8 cellular contexts compared by ENCODE assay signal in the genomic region with DNA sequence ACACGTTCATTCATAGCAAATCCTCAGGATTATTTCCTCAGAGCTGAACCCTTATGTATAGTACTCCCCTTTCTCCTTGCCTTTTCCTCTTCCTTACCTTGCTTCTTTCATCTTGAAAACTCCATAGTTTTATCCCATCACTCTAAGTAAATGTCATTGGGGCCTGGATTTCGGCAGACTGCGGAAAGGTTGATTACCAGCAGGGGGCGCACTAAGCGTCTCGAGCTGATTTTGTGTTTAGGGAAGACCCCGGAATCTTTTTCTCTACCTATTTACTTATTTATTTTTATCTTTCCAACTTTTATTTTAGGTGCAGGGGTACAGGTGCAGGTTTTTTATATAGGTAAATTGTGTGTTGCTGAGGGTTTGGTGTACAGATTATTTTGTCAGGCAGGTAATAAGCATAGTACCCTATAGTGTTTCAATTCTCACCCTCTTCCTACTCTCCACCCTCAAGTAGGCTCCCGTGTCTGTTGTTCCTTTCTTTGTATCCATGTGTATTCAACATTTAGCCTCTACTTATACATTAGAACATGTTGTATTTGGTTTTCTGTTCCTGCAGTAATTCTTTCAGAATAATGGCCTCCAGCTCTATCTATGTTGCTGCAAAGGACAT. TPM values are rescaled to one million over a fixed set of nuclear protein-coding genes. Genes with fewer than 3 reads are reported as not detected.
A peak's percentile ranks its signal among the peaks of the same experiment; 100 is the strongest.
DNase-seq lines count a peak whose midpoint lies in the region; ATAC-seq and TF ChIP-seq lines count a peak whose summit lies in the region.

No MANE protein-coding gene starts in this region.

- ATAC-seq in GM19455 (IDR thresholded peaks at IDR 0.05; ENCODE audit: unreplicated experiment) = no peak

- H3K9me3 ChIP-seq in Peyer's patch (no peaks in the 10 kb centered on the region), liver (ENCODE audit: control insufficient read depth in 4 of 4, low read length in 3 of 4) (no peaks in the 10 kb centered on the region), transverse colon (no peaks in the 10 kb centered on the region)

- POLR2A ChIA-PET in AG04449 (lab: Yijun Ruan, JAX) = no interaction called here

- intact Hi-C loops in transverse colon (cut with DNase I; ENCODE audit: low total_unique reads) = loop anchor here (5.0 kb wide), 1 partner anchor 83 kb away; a partner anchor contains a TSS

- no peak overlapping the region for H3K4me3 ChIP-seq in AG04449 (ENCODE audit: low read depth, low read length)
- H3K4me3 ChIP-seq in GM12875 (ENCODE audit: low read depth, low read length) = no peak overlapping the region
- no peak overlapping the region for H3K4me3 ChIP-seq in Peyer's patch
- no peak overlapping the region for H3K4me3 ChIP-seq in brain microvascular endothelial cell (ENCODE audit: low read depth, low read length)
- H3K4me3 ChIP-seq in liver (ENCODE audit: low read depth in 1 of 3, low read length in 3 of 3) = no peak overlapping the region
- H3K4me3 ChIP-seq in transverse colon = no peak overlapping the region

- DNase-seq in AG04449 (ENCODE audit: low read depth, low spot score) (no peak), Peyer's patch (peak; percentile 29 to 76 (median 59)), brain microvascular endothelial cell (peak; percentile 17), transverse colon (peak; percentile 59), DMS153 (lab: John Stamatoyannopoulos, UW) (no peak)

- CTCF ChIA-PET in AG04449 (lab: Yijun Ruan, JAX) = interaction anchor here (0.6 to 8.3 kb wide), 33 partner anchors 8 to 1680 kb away, joined by 3 to 99 read pairs (median 6); a partner anchor contains a TSS

- TF ChIP-seq RAD21 in liver (IDR thresholded peaks at IDR 0.05) = peak; percentile 61 to 69

- TF ChIP-seq POLR2A in Peyer's patch (IDR thresholded peaks at IDR 0.05) (no peak), transverse colon (IDR thresholded peaks at IDR 0.05) (no peak)

- 27% methylated on average over 8 of the region's 8 CpGs for WGBS in liver
- 18 to 21% methylated on average over 8 of the region's 8 CpGs for WGBS in transverse colon (ENCODE audit: low coverage in 1 of 2), 2 donors

- H3K4me1 ChIP-seq in Peyer's patch = no peaks in the 10 kb centered on the region
- H3K4me1 ChIP-seq in liver (ENCODE audit: control insufficient read depth in 4 of 4, insufficient read depth in 4 of 4, low read length in 3 of 4) = peaks cover 0 to 6% (median 2%) of the 10 kb centered on the region in 4 donors
- H3K4me1 ChIP-seq in transverse colon = no peaks in the 10 kb centered on the region

- peak; percentile 59 for TF ChIP-seq CTCF in AG04449 (IDR thresholded peaks at IDR 0.05; ENCODE audit: insufficient read depth, low read length, missing control alignments)
- TF ChIP-seq CTCF in GM12875 (IDR thresholded peaks at IDR 0.05; ENCODE audit: borderline replicate concordance, insufficient read depth, low read depth, low read length) = peak; percentile 68
- TF ChIP-seq CTCF in Peyer's patch (IDR thresholded peaks at IDR 0.05) = peak in 5 of 6 experiments; percentile 57 to 70 (median 66)
- TF ChIP-seq CTCF in brain microvascular endothelial cell (IDR thresholded peaks at IDR 0.05; ENCODE audit: low read depth, low read length, missing control alignments) = peak; percentile 93
- peak; percentile 72 for TF ChIP-seq CTCF in liver (IDR thresholded peaks at IDR 0.05; ENCODE audit: low read depth, low read length, missing input control)
- TF ChIP-seq CTCF in transverse colon (IDR thresholded peaks at IDR 0.05) = peak; percentile 71 to 90 (median 84)

- H3K27me3 ChIP-seq in Peyer's patch (no peaks in the 10 kb centered on the region), brain microvascular endothelial cell (replicated peaks) (no peaks in the 10 kb centered on the region), liver (ENCODE audit: control insufficient read depth in 4 of 4, insufficient read depth in 4 of 4, low read length in 3 of 4) (no peaks in the 10 kb centered on the region), transverse colon (no peaks in the 10 kb centered on the region)

- no peak overlapping the region for H3K9ac ChIP-seq in liver (ENCODE audit: low read depth in 1 of 2, low read length in 2 of 2)

- H3K27ac ChIP-seq in Peyer's patch (no peak overlapping the region), brain microvascular endothelial cell (no peak overlapping the region), liver (ENCODE audit: low read depth in 1 of 2, low read length in 2 of 2) (no peak overlapping the region), transverse colon (no peak overlapping the region)

- H3K36me3 ChIP-seq in Peyer's patch (peaks cover 0 to 51% (median 0%) of the 10 kb centered on the region in 3 donors), brain microvascular endothelial cell (replicated peaks) (no peaks in the 10 kb centered on the region), liver (ENCODE audit: control insufficient read depth in 4 of 4, insufficient read depth in 3 of 4, low read depth in 1 of 4, low read length in 3 of 4) (peaks cover 6 to 43% (median 30%) of the 10 kb centered on the region in 4 donors), transverse colon (no peaks in the 10 kb centered on the region)

- in situ Hi-C loops in brain microvascular endothelial cell (cut with HindIII; ENCODE audit: low pct_ligation_motif_present, low sequenced_read_pairs) = no loop called here
- in situ Hi-C loops in transverse colon (cut with MboI; ENCODE audit: low pct_ligation_motif_present in 1 of 4, low pct_unique_long_range_greater_than_20kb in 1 of 4, low sequenced_read_pairs in 3 of 4) = loop anchor here in 3 of 4 donors (10.0 to 25.0 kb wide), 3 partner anchors 88 to 488 kb away; a partner anchor contains a TSS

- no peak for TF ChIP-seq EP300 in transverse colon (IDR thresholded peaks at IDR 0.05; ENCODE audit: low read depth)

TF ChIP-seq in liver, 16 proteins besides CTCF, POLR2A, EP300 and RAD21 (continues in another document):
- no peak for TF ChIP-seq TAF1 (conservative IDR thresholded peaks at IDR 0.05)
- TF ChIP-seq HNF4G (IDR thresholded peaks at IDR 0.05) = no peak
- TF ChIP-seq FOXA2 (IDR thresholded peaks at IDR 0.05) = no peak
- TF ChIP-seq NR2F2 (IDR thresholded peaks at IDR 0.05) = no peak
- no peak for TF ChIP-seq FOXA1 (IDR thresholded peaks at IDR 0.05)
- TF ChIP-seq SP1 (IDR thresholded peaks at IDR 0.05) = no peak
- TF ChIP-seq RXRA (IDR thresholded peaks at IDR 0.05) = no peak
- no peak for TF ChIP-seq HNF4A (conservative IDR thresholded peaks at IDR 0.05)
- TF ChIP-seq, protein P1, sequence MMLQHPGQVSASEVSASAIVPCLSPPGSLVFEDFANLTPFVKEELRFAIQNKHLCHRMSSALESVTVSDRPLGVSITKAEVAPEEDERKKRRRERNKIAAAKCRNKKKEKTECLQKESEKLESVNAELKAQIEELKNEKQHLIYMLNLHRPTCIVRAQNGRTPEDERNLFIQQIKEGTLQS (IDR thresholded peaks at IDR 0.05) = no peak
- TF ChIP-seq, protein P2, sequence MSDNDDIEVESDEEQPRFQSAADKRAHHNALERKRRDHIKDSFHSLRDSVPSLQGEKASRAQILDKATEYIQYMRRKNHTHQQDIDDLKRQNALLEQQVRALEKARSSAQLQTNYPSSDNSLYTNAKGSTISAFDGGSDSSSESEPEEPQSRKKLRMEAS (IDR thresholded peaks at IDR 0.05) = no peak
- no peak for TF ChIP-seq GABPA (IDR thresholded peaks at IDR 0.05 in 1 of 2, conservative IDR thresholded peaks at IDR 0.05 in 1 of 2)
- no peak for TF ChIP-seq JUND (IDR thresholded peaks at IDR 0.05)
- TF ChIP-seq, protein P3, sequence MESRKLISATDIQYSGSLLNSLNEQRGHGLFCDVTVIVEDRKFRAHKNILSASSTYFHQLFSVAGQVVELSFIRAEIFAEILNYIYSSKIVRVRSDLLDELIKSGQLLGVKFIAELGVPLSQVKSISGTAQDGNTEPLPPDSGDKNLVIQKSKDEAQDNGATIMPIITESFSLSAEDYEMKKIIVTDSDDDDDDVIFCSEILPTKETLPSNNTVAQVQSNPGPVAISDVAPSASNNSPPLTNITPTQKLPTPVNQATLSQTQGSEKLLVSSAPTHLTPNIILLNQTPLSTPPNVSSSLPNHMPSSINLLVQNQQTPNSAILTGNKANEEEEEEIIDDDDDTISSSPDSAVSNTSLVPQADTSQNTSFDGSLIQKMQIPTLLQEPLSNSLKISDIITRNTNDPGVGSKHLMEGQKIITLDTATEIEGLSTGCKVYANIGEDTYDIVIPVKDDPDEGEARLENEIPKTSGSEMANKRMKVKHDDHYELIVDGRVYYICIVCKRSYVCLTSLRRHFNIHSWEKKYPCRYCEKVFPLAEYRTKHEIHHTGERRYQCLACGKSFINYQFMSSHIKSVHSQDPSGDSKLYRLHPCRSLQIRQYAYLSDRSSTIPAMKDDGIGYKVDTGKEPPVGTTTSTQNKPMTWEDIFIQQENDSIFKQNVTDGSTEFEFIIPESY (IDR thresholded peaks at IDR 0.05) = no peak
- no peak for TF ChIP-seq EGR1 (IDR thresholded peaks at IDR 0.05; ENCODE audit: low read depth in 2 of 2)

RNA-seq across cellular contexts. Expression of a gene that starts 11.4 kb away (rescaled TPM):
- total RNA-seq in Peyer's patch (1 to 10 TPM; 3.3 to 7.8 (median 5.8) TPM), liver (10 to 100 TPM; 14.9 to 28.2 TPM), transverse colon (10 to 100 TPM in 3 of 4 donors, 1 to 10 TPM in 1; 10.0 to 28.8 (median 16.6) TPM)
- polyA plus RNA-seq in liver = 10 to 100 TPM in 1 of 2 donors, 1 to 10 TPM in 1; 9.8 to 71.3 TPM

RNA-seq across cellular contexts. Expression of a gene that starts 27.2 kb away (rescaled TPM):
- total RNA-seq in Peyer's patch = 10 to 100 TPM; 47.9 to 96.0 (median 91.1) TPM
- total RNA-seq in liver = 10 to 100 TPM; 24.9 to 96.1 TPM
- polyA plus RNA-seq in liver = 10 to 100 TPM; 65.4 to 77.5 TPM
- total RNA-seq in transverse colon = 100 to 1,000 TPM in 1 of 4 donors, 10 to 100 TPM in 3; 28.4 to 199 (median 41.7) TPM

Comparison
In these comparisons a context has a peak if more than half of its experiments do, and no peak if none do; other contexts are left out.
1. DNase-seq: peak in Peyer's patch (3 of 3), brain microvascular endothelial cell (single experiment) and transverse colon (single experiment); none in AG04449 (single experiment) and DMS153 (single experiment).
2. Peak in every context shown above with its lines, with median percentiles within 50 percentile points of each other: CTCF ChIP-seq.